ENCODE assay signal across 1 cellular context in genomic region chr3:116000315-116000714, GRCh38.
TF ChIP-seq lines count a peak whose summit lies in the region.

No MANE protein-coding gene starts in this region.

TF ChIP-seq in SK-N-SH, 30 proteins besides CTCF, POLR2A, EP300 and RAD21 (continued from another document):
- TF ChIP-seq USF1 (IDR thresholded peaks at IDR 0.05; ENCODE audit: borderline replicate concordance, low read depth) (no peak), POLR2AphosphoS5 (IDR thresholded peaks at IDR 0.05; ENCODE audit: low read depth, low read length) (peak; percentile 64; the same call in 1 of the 2 replicates), IRF3 (IDR thresholded peaks at IDR 0.05; ENCODE audit: low read depth, low read length) (no peak), NFIC (IDR thresholded peaks at IDR 0.05; ENCODE audit: borderline replicate concordance) (peak; percentile 72), GATA2 (CRISPR knock-in tag; IDR thresholded peaks at IDR 0.05) (no peak)
